8 cellular contexts compared by ENCODE assay signal in genomic region chr2:240604291-240604938, GRCh38. TPM values are rescaled to one million over a fixed set of nuclear protein-coding genes. Genes with fewer than 3 reads are reported as not detected.
DNase-seq lines count a peak whose midpoint lies in the region; ATAC-seq, FAIRE-seq and TF ChIP-seq lines count a peak whose summit lies in the region.

No MANE protein-coding gene starts in this region.

- no peak for ATAC-seq in GM18907 (IDR thresholded peaks at IDR 0.05; ENCODE audit: unreplicated experiment)

- H3K36me3 Mint-ChIP-seq in CD14-positive monocyte (peaks cover 16 to 22% of the 10 kb centered on the region in 2 donors), HFFc6 (ENCODE audit: low read depth) (no peaks in the 10 kb centered on the region)

- no peak overlapping the region for H3K14ac ChIP-seq in neuronal stem cell (ENCODE audit: low read length)

- no peak overlapping the region for H3K9ac ChIP-seq in neuronal stem cell (ENCODE audit: low read depth, low read length, poor library complexity)

- peak overlapping the region in 1 of 2 donors; percentile 41 for H3K4me3 ChIP-seq in neuronal stem cell (ENCODE audit: low read length in 2 of 2)

- H3K9me3 Mint-ChIP-seq in CD14-positive monocyte (no peaks in the 10 kb centered on the region), HFFc6 (no peaks in the 10 kb centered on the region)

- peaks cover 2 to 4% of the 10 kb centered on the region in 2 donors for H3K36me3 ChIP-seq in neuronal stem cell (replicated peaks in 1 of 2; ENCODE audit: control insufficient read depth in 2 of 2, insufficient read depth in 2 of 2, low read length in 2 of 2)

- no peaks in the 10 kb centered on the region for H3K4me1 ChIP-seq in neuronal stem cell (ENCODE audit: control insufficient read depth in 2 of 2, insufficient read depth in 1 of 2, low read depth in 1 of 2, low read length in 2 of 2)

- H3K27me3 ChIP-seq in neuronal stem cell (ENCODE audit: control insufficient read depth in 3 of 3, insufficient read depth in 3 of 3, low read depth in 1 of 3, low read length in 3 of 3): no peaks in the 10 kb centered on the region

- peak; percentile 68 for DNase-seq in CD14-positive monocyte (ENCODE audit: low spot score)
- peak; percentile 52 for DNase-seq in HFFc6
- peak; percentile 54 for DNase-seq in UCSD-AML1 (lab: John Stamatoyannopoulos, UW; ENCODE audit: unreplicated experiment)
- DNase-seq in globus pallidus (ENCODE audit: low spot score): peak; percentile 89
- DNase-seq in neuronal stem cell (ENCODE audit: low spot score): no peak
- no peak for DNase-seq in D721Med (ENCODE audit: insufficient read length, low spot score)
- no peak for DNase-seq in NCI-H2107 treated with DMSO at 0.1 percent for 48 hours (lab: John Stamatoyannopoulos, UW; ENCODE audit: unreplicated experiment)

- H3K9me3 ChIP-seq in neuronal stem cell (replicated peaks in 1 of 2; ENCODE audit: control insufficient read depth in 2 of 2, insufficient read depth in 1 of 2, low read depth in 1 of 2, low read length in 2 of 2): no peaks in the 10 kb centered on the region

- TF ChIP-seq CTCF in CD14-positive monocyte (IDR thresholded peaks at IDR 0.05) (peak; percentile 79), HFFc6 (IDR thresholded peaks at IDR 0.05) (peak; percentile 72), D721Med (IDR thresholded peaks at IDR 0.05; ENCODE audit: insufficient read depth, missing control alignments) (no peak)

- H3K23ac ChIP-seq in neuronal stem cell (ENCODE audit: low read depth, low read length, poor library complexity): no peak overlapping the region

- H3K4me1 Mint-ChIP-seq in CD14-positive monocyte (peaks cover 9% of the 10 kb centered on the region), HFFc6 (ENCODE audit: low read depth) (no peaks in the 10 kb centered on the region)

- no peak overlapping the region for H2BK15ac ChIP-seq in neuronal stem cell (ENCODE audit: low read length)

- H2AFZ ChIP-seq in neuronal stem cell (ENCODE audit: low read length): peak overlapping the region; percentile 90

- H2BK120ac ChIP-seq in neuronal stem cell (ENCODE audit: low read depth, low read length): no peak overlapping the region

- peaks cover 0 to 11% (median 5%) of the 10 kb centered on the region in 3 donors for H3K27me3 Mint-ChIP-seq in CD14-positive monocyte (ENCODE audit: low read depth in 3 of 3)
- H3K27me3 Mint-ChIP-seq in HFFc6 (ENCODE audit: insufficient read depth): peaks cover 9% of the 10 kb centered on the region

- H4K8ac ChIP-seq in neuronal stem cell (ENCODE audit: low read depth, low read length): no peak overlapping the region

- H3K18ac ChIP-seq in neuronal stem cell (ENCODE audit: low read length): no peak overlapping the region

- no peak overlapping the region for H3K27ac ChIP-seq in neuronal stem cell (replicated peaks; ENCODE audit: low read length)

- H3K4me3 Mint-ChIP-seq in CD14-positive monocyte: peak overlapping the region in 1 of 2 donors; percentile 63
- H3K4me3 Mint-ChIP-seq in HFFc6: no peak overlapping the region

- intact Hi-C loops in CD14-positive monocyte (cut with micrococcal nuclease): loop anchor here in 1 of 2 donors (10.0 kb wide), 1 partner anchor 60 kb away; no protein-coding TSS in a partner anchor

- no peak for FAIRE-seq in D721Med (lab: Jason Lieb, UNC)

- peak overlapping the region in 4 of 7 donors; percentile 55 to 79 (median 70) for H3K27ac Mint-ChIP-seq in CD14-positive monocyte
- no peak overlapping the region for H3K27ac Mint-ChIP-seq in HFFc6

- H2AK5ac ChIP-seq in neuronal stem cell (ENCODE audit: low read depth, low read length): peak overlapping the region; percentile 37

- no peak overlapping the region for H4K91ac ChIP-seq in neuronal stem cell (ENCODE audit: low read depth, low read length, poor library complexity)

- no peak overlapping the region for H3K4me2 ChIP-seq in neuronal stem cell (ENCODE audit: insufficient read depth, low read length, poor library complexity, severe bottlenecking)

- no peak overlapping the region for H3K4ac ChIP-seq in neuronal stem cell (ENCODE audit: low read length)

- no CpG with 5 or more reads among the region's 11 CpGs for WGBS in neuronal stem cell (ENCODE audit: extremely low coverage in 2 of 2, insufficient read length in 2 of 2, insufficient replicate concordance in 1 of 2), 2 donors

- H2BK12ac ChIP-seq in neuronal stem cell (ENCODE audit: low read length): no peak overlapping the region

- peaks cover 2% of the 10 kb centered on the region for H3K79me1 ChIP-seq in neuronal stem cell (ENCODE audit: low read depth, low read length)

- H2BK5ac ChIP-seq in neuronal stem cell (ENCODE audit: low read length): peak overlapping the region; percentile 68

RNA-seq across cellular contexts. Expression of gene CAPN10, which starts 17.9 kb away (rescaled TPM):
- polyA plus RNA-seq in CD14-positive monocyte: 1 to 10 TPM; 7.3 to 7.4 TPM
- 10 to 100 TPM; 13.9 to 20.5 (median 15.0) TPM for total RNA-seq in HFFc6 (2021; fragmentation: NEBNext Ultra II Directional; extraction: Animal tissue kit (Norgen Biotek cat#: 25700))
- 24.5 TPM for polyA plus RNA-seq in neuronal stem cell (2013, experiment 1 of 2)
- polyA plus RNA-seq in neuronal stem cell (2013, experiment 2 of 2): 23.9 TPM

RNA-seq across cellular contexts. Expression of gene GPR35, which starts 20.9 kb away (rescaled TPM):
- 10 to 100 TPM; 30.6 to 36.3 TPM for polyA plus RNA-seq in CD14-positive monocyte
- under 1 TPM in 3 of 6 experiments, not detected in 3; 0.11 to 0.28 (median 0.14) TPM for total RNA-seq in HFFc6 (2021; fragmentation: NEBNext Ultra II Directional; extraction: Animal tissue kit (Norgen Biotek cat#: 25700))
- 0.92 TPM for polyA plus RNA-seq in neuronal stem cell (2013, experiment 1 of 2)
- polyA plus RNA-seq in neuronal stem cell (2013, experiment 2 of 2): 0.96 TPM

RNA-seq across cellular contexts. Expression of gene RNPEPL1, which starts 36.1 kb away (rescaled TPM):
- polyA plus RNA-seq in CD14-positive monocyte: 10 to 100 TPM; 15.4 to 36.4 TPM
- 10 to 100 TPM; 36.9 to 48.5 (median 43.3) TPM for total RNA-seq in HFFc6 (2021; fragmentation: NEBNext Ultra II Directional; extraction: Animal tissue kit (Norgen Biotek cat#: 25700))
- polyA plus RNA-seq in neuronal stem cell (2013, experiment 1 of 2): 15.2 TPM
- polyA plus RNA-seq in neuronal stem cell (2013, experiment 2 of 2): 15.3 TPM

RNA-seq across cellular contexts. Expression of gene DUSP28, which starts 44.3 kb away (rescaled TPM):
- polyA plus RNA-seq in CD14-positive monocyte: 10 to 100 TPM; 17.1 to 17.7 TPM
- total RNA-seq in HFFc6 (2021; fragmentation: NEBNext Ultra II Directional; extraction: Animal tissue kit (Norgen Biotek cat#: 25700)): 1 to 10 TPM; 3.1 to 5.0 (median 4.3) TPM
- 3.8 TPM for polyA plus RNA-seq in neuronal stem cell (2013, experiment 1 of 2)
- 3.2 TPM for polyA plus RNA-seq in neuronal stem cell (2013, experiment 2 of 2)

RNA-seq across cellular contexts. Expression of gene ANKMY1, which starts 46.6 kb away (rescaled TPM):
- 1 to 10 TPM; 2.1 to 2.9 TPM for polyA plus RNA-seq in CD14-positive monocyte
- 1 to 10 TPM; 4.4 to 5.6 (median 5.2) TPM for total RNA-seq in HFFc6 (2021; fragmentation: NEBNext Ultra II Directional; extraction: Animal tissue kit (Norgen Biotek cat#: 25700))
- polyA plus RNA-seq in neuronal stem cell (2013, experiment 1 of 2): 4.1 TPM
- 4.3 TPM for polyA plus RNA-seq in neuronal stem cell (2013, experiment 2 of 2)

Comparison
In these comparisons a context has a peak if more than half of its experiments do, and no peak if none do; other contexts are left out.
1. DNase-seq: peak in CD14-positive monocyte (single experiment), HFFc6 (single experiment), UCSD-AML1 (single experiment) and globus pallidus (single experiment); none in neuronal stem cell (single experiment), D721Med (single experiment) and NCI-H2107 treated with DMSO at 0.1 percent for 48 hours (single experiment).